In the genomic region with DNA sequence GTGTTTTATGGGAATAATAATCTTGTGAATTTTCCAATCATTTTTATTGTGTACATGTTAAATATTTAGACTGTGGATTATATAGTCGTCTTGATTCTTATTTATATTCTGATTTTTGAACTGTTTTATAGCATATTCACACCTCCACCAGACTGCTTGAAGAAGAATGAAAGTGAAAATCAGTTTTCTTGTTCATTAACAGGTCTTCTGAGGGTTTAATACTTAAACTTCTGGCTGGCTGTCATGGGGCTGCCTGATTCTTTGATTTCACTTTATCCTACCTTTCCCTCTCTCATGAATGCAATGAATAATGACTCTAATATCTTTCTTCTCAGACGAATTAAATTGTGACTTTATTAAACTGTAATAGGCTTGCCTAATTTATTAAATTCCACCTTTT, we compare ENCODE assay signal across 23 cellular contexts. TPM values are rescaled to one million over a fixed set of nuclear protein-coding genes. Genes with fewer than 3 reads are reported as not detected.
A peak's percentile ranks its signal among the peaks of the same experiment; 100 is the strongest.
DNase-seq lines count a peak whose midpoint lies in the region; ATAC-seq lines count a peak whose summit lies in the region.
"Had no signal": no experiment of that assay in that cellular context is flagged by ENCODE, and none has a peak within 500 bp of the region (broad histone marks: within the 10 kb centered on the region; RNA-seq: fewer than 3 reads in every experiment).

No MANE protein-coding gene starts in this region.

- H3K27me3 Mint-ChIP-seq in activated CD8-positive, alpha-beta memory T cell treated with anti-CD3 and anti-CD28 coated beads, Interleukin-2, amount 10 ng/mL, durations not matched to agents 7 days and 5 days, result no peaks in the 10 kb centered on the region
- no peaks in the 10 kb centered on the region for H3K27me3 Mint-ChIP-seq in activated T-helper 17 cell treated with anti-CD3 and anti-CD28 coated beads, Interleukin-2, amount 50 U/mL, for 72 hours
- H3K27me3 Mint-ChIP-seq: activated naive CD4-positive, alpha-beta T cell treated with anti-CD3 and anti-CD28 coated beads, Interleukin-2, amount 10 ng/mL, durations not matched to agents 7 days and 5 days; T-cell had no signal

- ATAC-seq in activated CD8-positive, alpha-beta memory T cell treated with anti-CD3 and anti-CD28 coated beads, Interleukin-2, amount 10 ng/mL, durations not matched to agents 7 days and 5 days, result no peak
- peak; percentile 61 for ATAC-seq in HG03066 (IDR thresholded peaks at IDR 0.05; ENCODE audit: low read depth, unreplicated experiment)
- ATAC-seq in activated T-helper 17 cell treated with anti-CD3 and anti-CD28 coated beads, Interleukin-2, amount 50 U/mL, for 72 hours (replicated peaks), result no peak
- no peak for ATAC-seq in esophagus mucosa
- ATAC-seq: body of pancreas, heart left ventricle, T-cell had no signal

- H3K4me1 Mint-ChIP-seq in activated CD8-positive, alpha-beta memory T cell treated with anti-CD3 and anti-CD28 coated beads, Interleukin-2, amount 10 ng/mL, durations not matched to agents 7 days and 5 days, result peaks cover 25% of the 10 kb centered on the region
- H3K4me1 Mint-ChIP-seq in activated T-helper 17 cell treated with anti-CD3 and anti-CD28 coated beads, Interleukin-2, amount 50 U/mL, for 72 hours, result peaks cover 8% of the 10 kb centered on the region
- H3K4me1 Mint-ChIP-seq: activated naive CD4-positive, alpha-beta T cell treated with anti-CD3 and anti-CD28 coated beads, Interleukin-2, amount 10 ng/mL, durations not matched to agents 7 days and 5 days; CD14-positive monocyte; mesothelial cell of epicardium; T-cell had no signal

- H3K27ac Mint-ChIP-seq in activated CD8-positive, alpha-beta memory T cell treated with anti-CD3 and anti-CD28 coated beads, Interleukin-2, amount 10 ng/mL, durations not matched to agents 7 days and 5 days, result peak overlapping the region; percentile 65
- peak overlapping the region; percentile 41 for H3K27ac Mint-ChIP-seq in activated T-helper 17 cell treated with anti-CD3 and anti-CD28 coated beads, Interleukin-2, amount 50 U/mL, for 72 hours
- H3K27ac Mint-ChIP-seq: activated naive CD4-positive, alpha-beta T cell treated with anti-CD3 and anti-CD28 coated beads, Interleukin-2, amount 10 ng/mL, durations not matched to agents 7 days and 5 days; CD14-positive monocyte; mesothelial cell of epicardium; T-cell had no signal

- peaks cover 6% of the 10 kb centered on the region for H3K9me3 Mint-ChIP-seq in activated CD8-positive, alpha-beta memory T cell treated with anti-CD3 and anti-CD28 coated beads, Interleukin-2, amount 10 ng/mL, durations not matched to agents 7 days and 5 days (ENCODE audit: low read depth)
- H3K9me3 Mint-ChIP-seq in activated T-helper 17 cell treated with anti-CD3 and anti-CD28 coated beads, Interleukin-2, amount 50 U/mL, for 72 hours, result no peaks in the 10 kb centered on the region
- H3K9me3 Mint-ChIP-seq: activated naive CD4-positive, alpha-beta T cell treated with anti-CD3 and anti-CD28 coated beads, Interleukin-2, amount 10 ng/mL, durations not matched to agents 7 days and 5 days; T-cell had no signal

- CTCF ChIA-PET in activated CD8-positive, alpha-beta memory T cell treated with anti-CD3 and anti-CD28 coated beads, Interleukin-2, amount 10 ng/mL, durations not matched to agents 7 days and 5 days (lab: Charles Lee), result interaction anchor here (1.7 kb wide), 1 partner anchor 12 kb away, joined by 3 read pairs; no protein-coding TSS in a partner anchor

- peak overlapping the region; percentile 19 for H3K4me3 Mint-ChIP-seq in activated CD8-positive, alpha-beta memory T cell treated with anti-CD3 and anti-CD28 coated beads, Interleukin-2, amount 10 ng/mL, durations not matched to agents 7 days and 5 days
- H3K4me3 Mint-ChIP-seq in activated T-helper 17 cell treated with anti-CD3 and anti-CD28 coated beads, Interleukin-2, amount 50 U/mL, for 72 hours, result no peak overlapping the region
- H3K4me3 Mint-ChIP-seq: activated naive CD4-positive, alpha-beta T cell treated with anti-CD3 and anti-CD28 coated beads, Interleukin-2, amount 10 ng/mL, durations not matched to agents 7 days and 5 days; CD14-positive monocyte; mesothelial cell of epicardium; T-cell had no signal

- DNase-seq in activated CD8-positive, alpha-beta memory T cell treated with anti-CD3 and anti-CD28 coated beads, Interleukin-2, amount 10 ng/mL, durations not matched to agents 7 days and 5 days, result no peak
- no peak for DNase-seq in activated CD8-positive, alpha-beta memory T cell treated with anti-CD3 and anti-CD28 coated beads, Interleukin-2, amount 50 U/mL, for 4 hours
- DNase-seq in RPMI8226 (no peak), mesenteric fat pad (ENCODE audit: low spot score) (no peak)
- DNase-seq in stimulated activated CD4-positive, alpha-beta T cell treated with anti-CD3 and anti-CD28 coated beads, Interleukin-4, amount 100 ng/mL, for 1 hour, result no peak
- DNase-seq: 8988T; activated CD4-positive, CD25-positive, alpha-beta regulatory T cell treated with anti-CD3 and anti-CD28 coated beads, Interleukin-2, amount 50 U/mL, for 72 hours; activated naive CD4-positive, alpha-beta T cell treated with anti-CD3 and anti-CD28 coated beads, Interleukin-2, amount 10 ng/mL, durations not matched to agents 7 days and 5 days; body of pancreas; H7; heart left ventricle; islet precursor cell; NCI-H1436; NCI-H226; sigmoid colon; stimulated activated CD4-positive, alpha-beta T cell treated with anti-CD3 and anti-CD28 coated beads, Interleukin-4, amount 100 ng/mL, for 24 hours; T-cell; thyroid gland had no signal

- peaks cover 47% of the 10 kb centered on the region for H3K36me3 Mint-ChIP-seq in activated CD8-positive, alpha-beta memory T cell treated with anti-CD3 and anti-CD28 coated beads, Interleukin-2, amount 10 ng/mL, durations not matched to agents 7 days and 5 days
- H3K36me3 Mint-ChIP-seq in activated T-helper 17 cell treated with anti-CD3 and anti-CD28 coated beads, Interleukin-2, amount 50 U/mL, for 72 hours (ENCODE audit: low read depth), result peaks cover 90% of the 10 kb centered on the region

RNA-seq across cellular contexts. Expression of gene ATP2C1, which starts 56.2 kb away (rescaled TPM):
- 10 to 100 TPM; 64.0 to 65.7 TPM for total RNA-seq in activated CD8-positive, alpha-beta memory T cell treated with anti-CD3 and anti-CD28 coated beads, Interleukin-2, amount 10 ng/mL, durations not matched to agents 7 days and 5 days
- total RNA-seq in activated T-helper 17 cell treated with anti-CD3 and anti-CD28 coated beads, Interleukin-2, amount 50 U/mL, for 72 hours, result 10 to 100 TPM; 63.3 to 64.8 TPM
- total RNA-seq in mesenteric fat pad (71.0 TPM), esophagus mucosa (33.9 TPM)
